ENCODE assay signal across 13 cellular contexts in genomic region chr11:113697798-113698407, GRCh38. TPM values are rescaled to one million over a fixed set of nuclear protein-coding genes. Genes with fewer than 3 reads are reported as not detected.
"Had no signal": no experiment of that assay in that cellular context is flagged by ENCODE, and none has a peak within 500 bp of the region (broad histone marks: within the 10 kb centered on the region; RNA-seq: fewer than 3 reads in every experiment).

No MANE protein-coding gene starts in this region.

- H3K4me1 ChIP-seq: esophagus squamous epithelium had no signal

- H3K36me3 ChIP-seq: right lobe of liver had no signal

- H3K9me3 ChIP-seq: body of pancreas, esophagus squamous epithelium, right lobe of liver had no signal

- H3K27ac ChIP-seq: body of pancreas, coronary artery, esophagus squamous epithelium, right lobe of liver, VCaP had no signal

- H3K27me3 ChIP-seq: body of pancreas, esophagus squamous epithelium, right lobe of liver had no signal

- H3K4me3 ChIP-seq: body of pancreas, coronary artery, esophagus squamous epithelium, right lobe of liver had no signal

- ATAC-seq: activated T-helper 17 cell treated with anti-CD3 and anti-CD28 coated beads, Interleukin-2, amount 50 U/mL, for 72 hours; body of pancreas had no signal

- DNase-seq: activated CD4-positive, alpha-beta T cell treated with anti-CD3 and anti-CD28 coated beads, Interleukin-2, amount 50 U/mL, for 48 hours; activated naive CD4-positive, alpha-beta T cell treated with anti-CD3 and anti-CD28 coated beads, Interleukin-2, amount 50 U/mL, for 16 hours; effector CD4-positive, alpha-beta T cell; esophagus squamous epithelium; foreskin melanocyte; head of caudate nucleus; immature natural killer cell; nephron progenitor cell had no signal

RNA-seq across cellular contexts. Expression of gene TMPRSS5, which starts 8.2 kb away (rescaled TPM):
- polyA plus RNA-seq: immature natural killer cell had no signal
